Comparison of ENCODE assay signal across 1 cellular context in the genomic region with DNA sequence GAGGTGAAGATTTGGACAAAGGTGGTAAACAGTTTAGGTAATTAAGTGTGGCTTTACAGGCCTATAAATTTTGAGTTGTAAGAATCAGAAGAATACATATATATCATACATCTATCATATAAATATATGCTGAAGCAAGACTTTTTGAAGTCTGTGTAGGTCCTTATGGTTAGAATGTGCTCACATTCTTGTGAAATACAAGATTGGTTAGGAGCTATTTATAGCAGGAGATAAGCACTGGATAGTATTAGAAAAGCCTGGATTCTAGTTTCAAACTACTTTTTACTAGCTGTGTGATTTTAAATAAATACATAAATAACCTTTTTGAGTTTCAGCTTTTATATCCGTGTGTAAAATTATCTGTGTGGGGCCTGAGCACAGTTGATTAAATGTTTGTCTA.
A peak's percentile ranks its signal among the peaks of the same experiment; 100 is the strongest.
TF ChIP-seq lines count a peak whose summit lies in the region.

No MANE protein-coding gene starts in this region.

TF ChIP-seq in IMR-90, 13 proteins besides CTCF, POLR2A, EP300 and RAD21:
- TF ChIP-seq CEBPB (IDR thresholded peaks at IDR 0.05; ENCODE audit: low read depth, low read length) (peak; percentile 61), FOS (IDR thresholded peaks at IDR 0.05; ENCODE audit: low read depth, low read length) (no peak)
